12 cellular contexts compared by ENCODE assay signal in genomic region chr2:235330775-235331438, GRCh38.
DNase-seq lines count a peak whose midpoint lies in the region; FAIRE-seq and TF ChIP-seq lines count a peak whose summit lies in the region.
"Had no signal": no experiment of that assay in that cellular context is flagged by ENCODE, and none has a peak within 500 bp of the region (broad histone marks: within the 10 kb centered on the region; RNA-seq: fewer than 3 reads in every experiment).

No MANE protein-coding gene starts in this region.

- H2AFZ ChIP-seq in fibroblast of lung (ENCODE audit: low read length) = no peak overlapping the region

- no peak overlapping the region for H2BK5ac ChIP-seq in mesendoderm (ENCODE audit: low read length)

- no peak overlapping the region for H4K8ac ChIP-seq in mesendoderm (ENCODE audit: low read depth, low read length)

- H3K27ac ChIP-seq in SJCRH30 = no peak overlapping the region
- H3K27ac ChIP-seq in fibroblast of lung (ENCODE audit: insufficient read depth, low read length) = no peak overlapping the region
- no peak overlapping the region for H3K27ac ChIP-seq in mesendoderm (ENCODE audit: low read depth, low read length)
- H3K27ac ChIP-seq in effector memory CD4-positive, alpha-beta T cell (ENCODE audit: insufficient read depth, low read length, poor library complexity, severe bottlenecking) = no peak overlapping the region

- H4K20me1 ChIP-seq in fibroblast of lung (ENCODE audit: control insufficient read depth, extremely low read depth, insufficient read depth, low read length) = no peaks in the 10 kb centered on the region

- no peak for FAIRE-seq in GM19239 (lab: Jason Lieb, UNC)
- FAIRE-seq: colon had no signal

- H2BK120ac ChIP-seq in mesendoderm (ENCODE audit: low read depth, low read length) = no peak overlapping the region

- no peak overlapping the region for H3K18ac ChIP-seq in mesendoderm (ENCODE audit: low read length)

- H3K36me3 ChIP-seq in SJCRH30 (no peaks in the 10 kb centered on the region), fibroblast of lung (ENCODE audit: control insufficient read depth, insufficient read depth, low read length) (no peaks in the 10 kb centered on the region), mesendoderm (ENCODE audit: control insufficient read depth, insufficient read depth, low read length) (no peaks in the 10 kb centered on the region)
- no peaks in the 10 kb centered on the region for H3K36me3 ChIP-seq in effector memory CD4-positive, alpha-beta T cell (ENCODE audit: control insufficient read depth, insufficient read depth, low read length)

- H3K9ac ChIP-seq in fibroblast of lung (ENCODE audit: insufficient read depth, low read length) (no peak overlapping the region), mesendoderm (ENCODE audit: low read length) (no peak overlapping the region)

- no peak overlapping the region for H3K23ac ChIP-seq in mesendoderm (ENCODE audit: low read length)

- H3K79me2 ChIP-seq in fibroblast of lung (ENCODE audit: control insufficient read depth, insufficient read depth, low read length) (no peaks in the 10 kb centered on the region), mesendoderm (ENCODE audit: control insufficient read depth, insufficient read depth, low read length) (no peaks in the 10 kb centered on the region)

- H3K56ac ChIP-seq in mesendoderm (ENCODE audit: low read length) = no peak overlapping the region

- H3K79me1 ChIP-seq in mesendoderm (ENCODE audit: low read length) = no peaks in the 10 kb centered on the region

- H3K9me3 ChIP-seq in SJCRH30 (replicated peaks) (no peaks in the 10 kb centered on the region; the same call in 1 of the 2 replicates), fibroblast of lung (ENCODE audit: control insufficient read depth, insufficient read depth, low read depth, low read length) (no peaks in the 10 kb centered on the region)
- no peaks in the 10 kb centered on the region for H3K9me3 ChIP-seq in effector memory CD4-positive, alpha-beta T cell (ENCODE audit: control insufficient read depth, low read length)

- no CpG with 5 or more reads among the region's 11 CpGs for WGBS in mesendoderm (ENCODE audit: extremely low coverage, insufficient coverage, low lambda C conversion rate)

- H2AK5ac ChIP-seq in mesendoderm (ENCODE audit: low read length) = no peak overlapping the region

- no peak overlapping the region for H3K4ac ChIP-seq in mesendoderm (ENCODE audit: low read depth, low read length)

- no peak overlapping the region for H3K4me2 ChIP-seq in fibroblast of lung (ENCODE audit: extremely low read depth, insufficient read depth, low read length)
- H3K4me2 ChIP-seq in mesendoderm (ENCODE audit: low read length) = no peak overlapping the region

- H3K27me3 ChIP-seq in SJCRH30 = no peaks in the 10 kb centered on the region
- no peaks in the 10 kb centered on the region for H3K27me3 ChIP-seq in fibroblast of lung (ENCODE audit: control insufficient read depth, insufficient read depth, low read length)
- H3K27me3 ChIP-seq in mesendoderm (ENCODE audit: insufficient read depth, low read length, poor library complexity) = no peaks in the 10 kb centered on the region
- peaks cover 2% of the 10 kb centered on the region for H3K27me3 ChIP-seq in effector memory CD4-positive, alpha-beta T cell (replicated peaks; ENCODE audit: control insufficient read depth, insufficient read depth, low read length, poor library complexity, severe bottlenecking)

- no peak overlapping the region for H4K5ac ChIP-seq in mesendoderm (ENCODE audit: low read length)

- no peak for TF ChIP-seq CTCF in fibroblast of lung (conservative IDR thresholded peaks at IDR 0.05 in 1 of 2, IDR thresholded peaks at IDR 0.05 in 1 of 2; ENCODE audit: low read depth in 1 of 2, low read length in 2 of 2)

- DNase-seq in A172 (ENCODE audit: low spot score) = peak; percentile 93
- peak; percentile 93 for DNase-seq in H4 (ENCODE audit: low spot score)
- DNase-seq in SJCRH30 = peak; percentile 66 to 73
- DNase-seq in fibroblast of lung (ENCODE audit: low read depth in 2 of 2) = peak; percentile 79 to 96
- no peak for DNase-seq in GM19239 (ENCODE audit: insufficient read length, low spot score)
- DNase-seq in mesendoderm = no peak
- no peak for DNase-seq in effector memory CD4-positive, alpha-beta T cell
- no peak for DNase-seq in NCI-H82 (lab: John Stamatoyannopoulos, UW)
- DNase-seq: activated T-cell treated with anti-CD3 and anti-CD28 coated beads, Interleukin-2, amount 50 U/mL, for 72 hours; MM.1S; nephron progenitor cell had no signal

- peaks cover 27% of the 10 kb centered on the region for H3K4me1 ChIP-seq in SJCRH30
- no peaks in the 10 kb centered on the region for H3K4me1 ChIP-seq in fibroblast of lung (ENCODE audit: control insufficient read depth, extremely low read depth, insufficient read depth, low read length)
- H3K4me1 ChIP-seq in mesendoderm (ENCODE audit: control insufficient read depth, low read depth, low read length) = no peaks in the 10 kb centered on the region
- H3K4me1 ChIP-seq in effector memory CD4-positive, alpha-beta T cell (ENCODE audit: control insufficient read depth, insufficient read depth, low read length, poor library complexity, severe bottlenecking) = no peaks in the 10 kb centered on the region

- H2BK15ac ChIP-seq in mesendoderm (replicated peaks; ENCODE audit: low read depth) = no peak overlapping the region

- no peak overlapping the region for H3K4me3 ChIP-seq in SJCRH30
- H3K4me3 ChIP-seq in fibroblast of lung (replicated peaks in 1 of 4; ENCODE audit: control extremely low read depth in 1 of 4, insufficient read depth in 1 of 4, low read depth in 3 of 4, low read length in 4 of 4) = no peak overlapping the region
- H3K4me3 ChIP-seq in mesendoderm (ENCODE audit: low read length) = no peak overlapping the region
- no peak overlapping the region for H3K4me3 ChIP-seq in effector memory CD4-positive, alpha-beta T cell (ENCODE audit: insufficient read depth, low read depth, low read length, poor library complexity, severe bottlenecking)

Comparison
In these comparisons a context has a peak if more than half of its experiments do, and no peak if none do; other contexts are left out.
1. DNase-seq: peak in A172 (single experiment), H4 (single experiment), SJCRH30 (2 of 2) and fibroblast of lung (2 of 2); none in GM19239 (single experiment), mesendoderm (single experiment), effector memory CD4-positive, alpha-beta T cell (0 of 3) and NCI-H82 (single experiment).